9 cellular contexts compared by ENCODE assay signal in the genomic region with DNA sequence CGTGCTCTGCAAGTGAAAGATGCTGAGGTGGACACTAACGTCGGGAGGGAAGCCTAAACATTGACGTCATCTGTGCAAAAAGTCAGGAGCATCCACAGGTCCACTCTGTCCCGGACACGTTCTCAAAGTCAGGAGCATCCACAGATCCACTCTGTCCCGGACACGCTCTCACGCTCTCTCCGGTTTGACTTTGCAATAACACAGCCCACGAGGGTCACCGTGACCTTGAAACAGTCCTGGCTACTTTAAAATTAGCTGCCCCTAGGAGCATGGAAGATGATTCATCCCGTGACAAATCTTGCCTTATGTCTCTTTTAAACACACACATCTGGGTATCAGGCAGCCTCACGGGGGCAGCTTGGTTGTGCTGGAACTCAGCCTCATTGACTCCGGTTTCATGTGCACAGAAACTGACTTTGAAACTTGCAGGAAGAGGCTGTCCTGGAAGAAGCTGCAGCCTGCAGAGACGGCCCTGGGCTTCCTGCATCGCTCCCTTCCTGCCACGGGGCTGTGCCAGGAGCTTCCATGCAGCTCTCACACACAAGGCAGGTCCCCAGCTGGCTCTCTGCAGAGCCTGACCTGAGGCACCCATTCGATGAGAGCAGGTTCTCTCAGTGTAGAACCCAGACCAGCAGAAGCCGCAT. TPM values are rescaled to one million over a fixed set of nuclear protein-coding genes. Genes with fewer than 3 reads are reported as not detected.
DNase-seq lines count a peak whose midpoint lies in the region; ATAC-seq, FAIRE-seq and TF ChIP-seq lines count a peak whose summit lies in the region.
"Had no signal": no experiment of that assay in that cellular context is flagged by ENCODE, and none has a peak within 500 bp of the region (broad histone marks: within the 10 kb centered on the region; RNA-seq: fewer than 3 reads in every experiment).

No MANE protein-coding gene starts in this region.

- H4K20me1 ChIP-seq in astrocyte (ENCODE audit: insufficient read depth, low read length) (no peaks in the 10 kb centered on the region), hepatocyte (ENCODE audit: insufficient read depth, poor library complexity, severe bottlenecking) (no peaks in the 10 kb centered on the region)

- ATAC-seq in HG03469 (IDR thresholded peaks at IDR 0.05; ENCODE audit: unreplicated experiment), result no peak

- H3K4me2 ChIP-seq in astrocyte (ENCODE audit: low read length) (peak overlapping the region; percentile 54), hepatocyte (no peak overlapping the region)

- peaks cover 13% of the 10 kb centered on the region for H3K27me3 Mint-ChIP-seq in astrocyte (ENCODE audit: low read depth, unreplicated experiment)

- H3K9me2 ChIP-seq in hepatocyte (replicated peaks; ENCODE audit: insufficient read depth), result no peaks in the 10 kb centered on the region

- H3K9me3 ChIP-seq in astrocyte (ENCODE audit: insufficient read depth, low read depth, low read length), result no peaks in the 10 kb centered on the region
- H3K9me3 ChIP-seq in hepatocyte (ENCODE audit: low read depth), result no peaks in the 10 kb centered on the region

- no peaks in the 10 kb centered on the region for H3K27me3 ChIP-seq in astrocyte (ENCODE audit: insufficient read depth, low read length)
- H3K27me3 ChIP-seq in hepatocyte, result no peaks in the 10 kb centered on the region

- no peak overlapping the region for H3K4me3 Mint-ChIP-seq in astrocyte (ENCODE audit: unreplicated experiment)

- H3K27ac ChIP-seq in astrocyte (ENCODE audit: low read depth, low read length) (no peak overlapping the region), hepatocyte (no peak overlapping the region)

- H3K4me1 ChIP-seq in astrocyte (ENCODE audit: insufficient read depth, low read length) (peaks cover 15% of the 10 kb centered on the region), hepatocyte (ENCODE audit: insufficient read depth) (peaks cover 6% of the 10 kb centered on the region)

- peak; percentile 95 for DNase-seq in HFF-Myc (ENCODE audit: extremely low read depth, low read depth)
- peak; percentile 85 for DNase-seq in astrocyte (ENCODE audit: low read depth)
- DNase-seq in hepatocyte (ENCODE audit: low spot score), result peak; percentile 69
- DNase-seq in stromal cell of bone marrow (ENCODE audit: low read depth), result peak; percentile 89
- DNase-seq in NCI-H1105 treated with DMSO at 0.1 percent for 48 hours (lab: John Stamatoyannopoulos, UW), result no peak
- DNase-seq in NCI-H2029 (lab: John Stamatoyannopoulos, UW), result no peak
- no peak for DNase-seq in NCI-H446 (lab: John Stamatoyannopoulos, UW)
- DNase-seq: amygdala had no signal

- H2AFZ ChIP-seq in astrocyte (ENCODE audit: low read depth, low read length) (peak overlapping the region; percentile 53), hepatocyte (no peak overlapping the region)

- H3K36me3 ChIP-seq in astrocyte (ENCODE audit: insufficient read depth, low read length) (no peaks in the 10 kb centered on the region), hepatocyte (replicated peaks; ENCODE audit: insufficient read depth, low read depth) (no peaks in the 10 kb centered on the region)

- peak; percentile 55 for FAIRE-seq in astrocyte (lab: Jason Lieb, UNC)

- H3K9me3 Mint-ChIP-seq in astrocyte (ENCODE audit: unreplicated experiment), result peaks cover 2% of the 10 kb centered on the region

- peak overlapping the region; percentile 21 for H3K9ac ChIP-seq in astrocyte (ENCODE audit: low read length)

- no peaks in the 10 kb centered on the region for H3K36me3 Mint-ChIP-seq in astrocyte (ENCODE audit: low read depth, unreplicated experiment)

- peak; percentile 36 for TF ChIP-seq CTCF in HFF-Myc (IDR thresholded peaks at IDR 0.05; ENCODE audit: low read depth, low read length, missing control alignments)
- TF ChIP-seq CTCF in astrocyte (IDR thresholded peaks at IDR 0.05; ENCODE audit: insufficient read depth, low read depth, low read length), result peak; percentile 13
- TF ChIP-seq CTCF in hepatocyte (IDR thresholded peaks at IDR 0.05; ENCODE audit: poor library complexity), result peak; percentile 33

- WGBS in hepatocyte (ENCODE audit: low lambda C conversion rate, missing lambda C conversion rate), result 63% methylated on average over 20 of the region's 20 CpGs

- 0 out of 2 replicates have a peak overlapping the region, but pooled peaks have one; percentile 6 for H3K4me3 ChIP-seq in HFF-Myc (replicated peaks; ENCODE audit: low read depth, low read length)
- no peak overlapping the region for H3K4me3 ChIP-seq in astrocyte (ENCODE audit: insufficient read depth, low read depth, low read length)
- H3K4me3 ChIP-seq in hepatocyte, result no peak overlapping the region

- H3K27ac Mint-ChIP-seq in astrocyte (ENCODE audit: unreplicated experiment), result peak overlapping the region; percentile 72

- H3K79me2 ChIP-seq in astrocyte (ENCODE audit: insufficient read depth, low read length) (no peaks in the 10 kb centered on the region), hepatocyte (no peaks in the 10 kb centered on the region)

- H3K4me1 Mint-ChIP-seq in astrocyte (ENCODE audit: low read depth, unreplicated experiment), result peaks cover 7% of the 10 kb centered on the region

RNA-seq across cellular contexts. Expression of a gene that starts 18.1 kb away (rescaled TPM):
- 616 and 692 TPM in 2 replicates for total RNA-seq in astrocyte
- total RNA-seq in hepatocyte, result 67.3 and 97.1 TPM in 2 replicates
- polyA plus RNA-seq in hepatocyte, result 140 and 178 TPM in 2 replicates

Comparison
In these comparisons a context has a peak if more than half of its experiments do, and no peak if none do; other contexts are left out.
1. DNase-seq: peak in HFF-Myc (single experiment), astrocyte (single experiment), hepatocyte (single experiment) and stromal cell of bone marrow (single experiment); none in NCI-H1105 treated with DMSO at 0.1 percent for 48 hours (single experiment), NCI-H2029 (single experiment) and NCI-H446 (0 of 2).
2. Peak in every context shown above with its lines, with median percentiles within 50 percentile points of each other: CTCF ChIP-seq.